In genomic region chr3:13397316-13397715, GRCh38 we compare ENCODE assay signal across 1 cellular context.
TF ChIP-seq lines count a peak whose summit lies in the region.

No MANE protein-coding gene starts in this region.

TF ChIP-seq in H1, 55 proteins besides CTCF, POLR2A, EP300 and RAD21:
- TF ChIP-seq HDAC6 (IDR thresholded peaks at IDR 0.05; ENCODE audit: low read depth, low read length) (no peak), RFX5 (IDR thresholded peaks at IDR 0.05; ENCODE audit: borderline replicate concordance, low read depth, low read length) (no peak), CBX8 (IDR thresholded peaks at IDR 0.05; ENCODE audit: borderline replicate concordance, low read depth, low read length) (no peak), POLR2AphosphoS5 (IDR thresholded peaks at IDR 0.05; ENCODE audit: low read depth, low read length) (no peak), SP1 (IDR thresholded peaks at IDR 0.05; ENCODE audit: low read depth, low read length) (no peak), CHD2 (IDR thresholded peaks at IDR 0.05; ENCODE audit: low read length) (no peak)
